ENCODE assay signal across 34 cellular contexts in the genomic region with DNA sequence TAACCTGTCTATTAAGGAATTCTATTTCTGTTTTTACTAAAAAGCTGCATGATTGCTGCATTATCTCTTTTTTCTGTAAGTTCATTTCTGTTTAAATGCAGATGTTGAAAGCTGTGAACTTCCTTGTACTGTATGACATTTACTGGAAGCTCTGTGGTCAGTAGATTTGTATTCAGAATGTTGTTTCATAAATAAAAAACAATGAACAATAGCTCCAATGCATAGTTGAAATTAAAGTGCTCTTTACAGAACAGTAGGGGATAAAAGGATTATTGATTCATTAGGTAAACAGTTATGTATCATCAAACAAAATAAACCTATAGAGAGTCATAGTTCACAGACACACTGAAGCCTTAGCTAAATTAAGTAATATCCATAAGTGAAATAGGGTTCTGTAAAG.
"Had no signal": no experiment of that assay in that cellular context is flagged by ENCODE, and none has a peak within 500 bp of the region (broad histone marks: within the 10 kb centered on the region; RNA-seq: fewer than 3 reads in every experiment).

No MANE protein-coding gene starts in this region.

- DNase-seq: activated B cell treated with CpG ODN at 0.5 μM for 24 hours; activated CD4-positive, alpha-beta memory T cell treated with anti-CD3 and anti-CD28 coated beads for 36 hours; activated CD4-positive, alpha-beta T cell treated with anti-CD3 and anti-CD28 coated beads for 4 hours; activated CD4-positive, alpha-beta T cell treated with anti-CD3 and anti-CD28 coated beads, Interleukin-2, amount 10 ng/mL, durations not matched to agents 24 days and 14 days; activated CD4-positive, alpha-beta T cell treated with anti-CD3 and anti-CD28 coated beads, Interleukin-2, amount 50 U/mL, for 1 hour; activated CD4-positive, alpha-beta T cell treated with anti-CD3 and anti-CD28 coated beads, Interleukin-2, amount 50 U/mL, for 4 hours; activated CD4-positive, CD25-positive, alpha-beta regulatory T cell treated with anti-CD3 and anti-CD28 coated beads, Interleukin-2, amount 50 U/mL, for 72 hours; activated CD8-positive, alpha-beta memory T cell treated with anti-CD3 and anti-CD28 coated beads, Interleukin-2, amount 50 U/mL, for 4 hours; activated CD8-positive, alpha-beta T cell treated with anti-CD3 and anti-CD28 coated beads for 36 hours; activated effector memory CD4-positive, alpha-beta T cell treated with Interleukin-2 at 50 U/mL for 16 hours; activated gamma-delta T cell; activated naive CD4-positive, alpha-beta T cell treated with anti-CD3 and anti-CD28 coated beads, Interleukin-2, amount 10 ng/mL, durations not matched to agents 7 days and 5 days; activated naive CD4-positive, alpha-beta T cell treated with Interleukin-2 at 50 U/mL for 16 hours; activated naive CD8-positive, alpha-beta T cell treated with anti-CD3 and anti-CD28 coated beads, Interleukin-2, amount 10 ng/mL, durations not matched to agents 7 days and 5 days; activated naive CD8-positive, alpha-beta T cell treated with anti-CD3 and anti-CD28 coated beads, Interleukin-2, amount 50 U/mL, for 24 hours; activated T-cell treated with anti-CD3 and anti-CD28 coated beads for 4 hours; activated T-cell treated with anti-CD3 and anti-CD28 coated beads, Interleukin-2, amount 50 U/mL, for 1 hour; activated T-cell treated with anti-CD3 and anti-CD28 coated beads, Interleukin-2, amount 50 U/mL, for 48 hours; amniotic stem cell; aorta; body of pancreas; brain microvascular endothelial cell; cerebellar nuclear complex; T-helper 1 cell; T-helper 2 cell; T-helper 9 cell had no signal

- H3K4me3 Mint-ChIP-seq: activated B cell treated with CpG ODN at 0.5 μM for 24 hours; activated CD4-positive, alpha-beta memory T cell treated with anti-CD3 and anti-CD28 coated beads for 36 hours; activated CD4-positive, alpha-beta T cell treated with anti-CD3 and anti-CD28 coated beads, Interleukin-2, amount 10 ng/mL, durations not matched to agents 24 days and 14 days; activated CD8-positive, alpha-beta T cell treated with anti-CD3 and anti-CD28 coated beads for 36 hours; activated naive CD4-positive, alpha-beta T cell treated with anti-CD3 and anti-CD28 coated beads, Interleukin-2, amount 10 ng/mL, durations not matched to agents 7 days and 5 days; activated naive CD4-positive, alpha-beta T cell treated with anti-CD3 and anti-CD28 coated beads, Interleukin-2, amount 50 U/mL, for 24 hours; activated naive CD8-positive, alpha-beta T cell; activated naive CD8-positive, alpha-beta T cell treated with anti-CD3 and anti-CD28 coated beads, Interleukin-2, amount 10 ng/mL, durations not matched to agents 7 days and 5 days; activated naive CD8-positive, alpha-beta T cell treated with anti-CD3 and anti-CD28 coated beads, Interleukin-2, amount 50 U/mL, for 24 hours; central memory CD8-positive, alpha-beta T cell; T-helper 1 cell treated with Interleukin-12 subunit alpha and Interleukin-12 subunit beta and Interleukin-4 antibody, amounts not matched to agents 30 μg/mL and 1 μg/mL, for 36 hours; T-helper 2 cell treated with Interferon-gamma antibody and Interleukin-4, amounts not matched to agents 5 μg/mL and 100 μg/mL, for 36 hours had no signal

- H3K27ac Mint-ChIP-seq: activated B cell treated with CpG ODN at 0.5 μM for 24 hours; activated CD4-positive, alpha-beta memory T cell treated with anti-CD3 and anti-CD28 coated beads for 36 hours; activated CD4-positive, alpha-beta T cell treated with anti-CD3 and anti-CD28 coated beads, Interleukin-2, amount 10 ng/mL, durations not matched to agents 24 days and 14 days; activated CD8-positive, alpha-beta T cell treated with anti-CD3 and anti-CD28 coated beads for 36 hours; activated naive CD4-positive, alpha-beta T cell treated with anti-CD3 and anti-CD28 coated beads, Interleukin-2, amount 10 ng/mL, durations not matched to agents 7 days and 5 days; activated naive CD4-positive, alpha-beta T cell treated with anti-CD3 and anti-CD28 coated beads, Interleukin-2, amount 50 U/mL, for 24 hours; activated naive CD8-positive, alpha-beta T cell; activated naive CD8-positive, alpha-beta T cell treated with anti-CD3 and anti-CD28 coated beads, Interleukin-2, amount 10 ng/mL, durations not matched to agents 7 days and 5 days; activated naive CD8-positive, alpha-beta T cell treated with anti-CD3 and anti-CD28 coated beads, Interleukin-2, amount 50 U/mL, for 24 hours; activated T-helper 2 cell treated with anti-CD3 and anti-CD28 coated beads, Interferon-gamma antibody, Interleukin-2, Interleukin-4, amounts not matched to agents 10 μg/mL and 5 μg/mL and 100 μg/mL, durations not matched to agents 14 hours and 24 hours and 36 hours; T-helper 1 cell treated with Interleukin-12 subunit alpha and Interleukin-12 subunit beta and Interleukin-4 antibody, amounts not matched to agents 30 μg/mL and 1 μg/mL, for 36 hours; T-helper 2 cell treated with Interferon-gamma antibody and Interleukin-4, amounts not matched to agents 5 μg/mL and 100 μg/mL, for 36 hours had no signal

- H3K4me1 Mint-ChIP-seq: activated CD4-positive, alpha-beta T cell treated with anti-CD3 and anti-CD28 coated beads, Interleukin-2, amount 10 ng/mL, durations not matched to agents 24 days and 14 days; activated naive CD4-positive, alpha-beta T cell treated with anti-CD3 and anti-CD28 coated beads, Interleukin-2, amount 10 ng/mL, durations not matched to agents 7 days and 5 days; activated naive CD4-positive, alpha-beta T cell treated with anti-CD3 and anti-CD28 coated beads, Interleukin-2, amount 50 U/mL, for 24 hours; activated naive CD8-positive, alpha-beta T cell treated with anti-CD3 and anti-CD28 coated beads, Interleukin-2, amount 10 ng/mL, durations not matched to agents 7 days and 5 days; central memory CD8-positive, alpha-beta T cell had no signal

- H3K36me3 Mint-ChIP-seq: activated naive CD4-positive, alpha-beta T cell treated with anti-CD3 and anti-CD28 coated beads, Interleukin-2, amount 10 ng/mL, durations not matched to agents 7 days and 5 days; activated naive CD4-positive, alpha-beta T cell treated with anti-CD3 and anti-CD28 coated beads, Interleukin-2, amount 50 U/mL, for 24 hours; activated naive CD8-positive, alpha-beta T cell had no signal

- H3K9me3 Mint-ChIP-seq: activated B cell treated with CpG ODN at 0.5 μM for 24 hours; activated CD4-positive, alpha-beta memory T cell treated with anti-CD3 and anti-CD28 coated beads for 36 hours; activated CD4-positive, alpha-beta T cell treated with anti-CD3 and anti-CD28 coated beads, Interleukin-2, amount 10 ng/mL, durations not matched to agents 24 days and 14 days; activated CD8-positive, alpha-beta T cell treated with anti-CD3 and anti-CD28 coated beads for 36 hours; activated naive CD4-positive, alpha-beta T cell treated with anti-CD3 and anti-CD28 coated beads, Interleukin-2, amount 10 ng/mL, durations not matched to agents 7 days and 5 days; activated naive CD4-positive, alpha-beta T cell treated with anti-CD3 and anti-CD28 coated beads, Interleukin-2, amount 50 U/mL, for 24 hours; activated naive CD8-positive, alpha-beta T cell treated with anti-CD3 and anti-CD28 coated beads, Interleukin-2, amount 10 ng/mL, durations not matched to agents 7 days and 5 days; activated naive CD8-positive, alpha-beta T cell treated with anti-CD3 and anti-CD28 coated beads, Interleukin-2, amount 50 U/mL, for 24 hours; activated T-helper 2 cell treated with anti-CD3 and anti-CD28 coated beads, Interferon-gamma antibody, Interleukin-2, Interleukin-4, amounts not matched to agents 10 μg/mL and 5 μg/mL and 100 μg/mL, durations not matched to agents 14 hours and 24 hours and 36 hours; central memory CD8-positive, alpha-beta T cell; T-helper 1 cell treated with Interleukin-12 subunit alpha and Interleukin-12 subunit beta and Interleukin-4 antibody, amounts not matched to agents 30 μg/mL and 1 μg/mL, for 36 hours; T-helper 2 cell treated with Interferon-gamma antibody and Interleukin-4, amounts not matched to agents 5 μg/mL and 100 μg/mL, for 36 hours had no signal

- FAIRE-seq: astrocyte, TTC549 had no signal

- H3K27me3 Mint-ChIP-seq: activated B cell treated with CpG ODN at 0.5 μM for 24 hours; activated CD4-positive, alpha-beta memory T cell treated with anti-CD3 and anti-CD28 coated beads for 36 hours; activated CD4-positive, alpha-beta T cell treated with anti-CD3 and anti-CD28 coated beads, Interleukin-2, amount 10 ng/mL, durations not matched to agents 24 days and 14 days; activated CD8-positive, alpha-beta T cell treated with anti-CD3 and anti-CD28 coated beads for 36 hours; activated naive CD4-positive, alpha-beta T cell treated with anti-CD3 and anti-CD28 coated beads, Interleukin-2, amount 10 ng/mL, durations not matched to agents 7 days and 5 days; activated naive CD8-positive, alpha-beta T cell; activated naive CD8-positive, alpha-beta T cell treated with anti-CD3 and anti-CD28 coated beads, Interleukin-2, amount 10 ng/mL, durations not matched to agents 7 days and 5 days; activated naive CD8-positive, alpha-beta T cell treated with anti-CD3 and anti-CD28 coated beads, Interleukin-2, amount 50 U/mL, for 24 hours; central memory CD8-positive, alpha-beta T cell had no signal
